Comparison of ENCODE assay signal across 1 cellular context in genomic region chr19:39409207-39409885, GRCh38.
TF ChIP-seq lines count a peak whose summit lies in the region.

No MANE protein-coding gene starts in this region.

TF ChIP-seq in HepG2, 621 proteins besides CTCF, POLR2A, EP300 and RAD21 (continued from another document):
- TF ChIP-seq POGK (CRISPR knock-in tag; conservative IDR thresholded peaks at IDR 0.05) (peak; percentile 73; the same call in 1 of the 2 replicates), ZNF34 (CRISPR knock-in tag; IDR thresholded peaks at IDR 0.05; ENCODE audit: borderline replicate concordance) (no peak), AGO1 (IDR thresholded peaks at IDR 0.05; ENCODE audit: low read depth, low read length, poor library complexity, severe bottlenecking) (peak; percentile 85), TAF1 (CRISPR knock-in tag; IDR thresholded peaks at IDR 0.05) (peak; percentile 16; the same call in 1 of the 2 replicates), E2F2 (CRISPR knock-in tag; IDR thresholded peaks at IDR 0.05; ENCODE audit: borderline replicate concordance) (no peak), POLR2G (IDR thresholded peaks at IDR 0.05; ENCODE audit: low read depth, low read length) (peak; percentile 73), REST (IDR thresholded peaks at IDR 0.05; ENCODE audit: borderline replicate concordance in 1 of 2, low read depth in 1 of 2, low read length in 2 of 2) (no peak), FLYWCH1 (CRISPR knock-in tag; IDR thresholded peaks at IDR 0.05) (no peak), GTF2F1 (IDR thresholded peaks at IDR 0.05; ENCODE audit: low read length) (no peak), ZNF788 (CRISPR knock-in tag; IDR thresholded peaks at IDR 0.05; ENCODE audit: borderline replicate concordance) (no peak), ZNF225 (CRISPR knock-in tag; IDR thresholded peaks at IDR 0.05) (no peak), ZNF557 (CRISPR knock-in tag; IDR thresholded peaks at IDR 0.05) (no peak), ZNF615 (CRISPR knock-in tag; IDR thresholded peaks at IDR 0.05; ENCODE audit: borderline replicate concordance) (no peak), MXD1 (CRISPR knock-in tag; IDR thresholded peaks at IDR 0.05) (no peak), ZFP36 (IDR thresholded peaks at IDR 0.05; ENCODE audit: borderline replicate concordance, low read depth, low read length, partially characterized antibody) (no peak), SNRNP70 (IDR thresholded peaks at IDR 0.05; ENCODE audit: low read depth, low read length) (no peak), SIX1 (CRISPR knock-in tag; IDR thresholded peaks at IDR 0.05; ENCODE audit: borderline replicate concordance) (no peak), PHB2 (IDR thresholded peaks at IDR 0.05; ENCODE audit: partially characterized antibody) (no peak), ZNF282 (IDR thresholded peaks at IDR 0.05; ENCODE audit: partially characterized antibody) (no peak), UBTF (CRISPR knock-in tag; IDR thresholded peaks at IDR 0.05) (no peak), ZBED4 (CRISPR knock-in tag; IDR thresholded peaks at IDR 0.05; ENCODE audit: borderline replicate concordance) (no peak), DMAP1 (CRISPR knock-in tag; IDR thresholded peaks at IDR 0.05) (no peak), ZNF570 (CRISPR knock-in tag; IDR thresholded peaks at IDR 0.05; ENCODE audit: borderline replicate concordance) (no peak), ZNF20 (CRISPR knock-in tag; IDR thresholded peaks at IDR 0.05) (no peak), STAT5B (CRISPR knock-in tag; IDR thresholded peaks at IDR 0.05) (no peak), FOXA3 (CRISPR knock-in tag; IDR thresholded peaks at IDR 0.05) (0 out of 2 replicates have a peak, but pooled peaks have one; percentile 11), HOXA7 (CRISPR knock-in tag; IDR thresholded peaks at IDR 0.05) (no peak), ZMYM4 (CRISPR knock-in tag; IDR thresholded peaks at IDR 0.05) (no peak), ATF1 (CRISPR knock-in tag; IDR thresholded peaks at IDR 0.05) (peak; percentile 69), ZNF891 (CRISPR knock-in tag; IDR thresholded peaks at IDR 0.05) (0 out of 2 replicates have a peak, but pooled peaks have one; percentile 19), MAZ (IDR thresholded peaks at IDR 0.05; ENCODE audit: borderline replicate concordance, low read depth, low read length) (no peak), MAZ (CRISPR knock-in tag; IDR thresholded peaks at IDR 0.05; ENCODE audit: low read depth) (no peak), GABPB1 (CRISPR knock-in tag; IDR thresholded peaks at IDR 0.05) (peak; percentile 88), SSRP1 (CRISPR knock-in tag; IDR thresholded peaks at IDR 0.05) (no peak), GRHL1 (CRISPR knock-in tag; conservative IDR thresholded peaks at IDR 0.05) (no peak), KDM3A (CRISPR knock-in tag; IDR thresholded peaks at IDR 0.05; ENCODE audit: low read depth) (peak; percentile 26; the same call in 1 of the 2 replicates), SMAD1 (CRISPR knock-in tag; IDR thresholded peaks at IDR 0.05; ENCODE audit: borderline replicate concordance, low read depth) (no peak), ZNF572 (CRISPR knock-in tag; IDR thresholded peaks at IDR 0.05) (0 out of 2 replicates have a peak, but pooled peaks have one; percentile 48), ZNF343 (CRISPR knock-in tag; IDR thresholded peaks at IDR 0.05) (no peak)
TF ChIP-seq in HepG2: peak in this region for 97.
